8 cellular contexts compared by ENCODE assay signal in the genomic region with DNA sequence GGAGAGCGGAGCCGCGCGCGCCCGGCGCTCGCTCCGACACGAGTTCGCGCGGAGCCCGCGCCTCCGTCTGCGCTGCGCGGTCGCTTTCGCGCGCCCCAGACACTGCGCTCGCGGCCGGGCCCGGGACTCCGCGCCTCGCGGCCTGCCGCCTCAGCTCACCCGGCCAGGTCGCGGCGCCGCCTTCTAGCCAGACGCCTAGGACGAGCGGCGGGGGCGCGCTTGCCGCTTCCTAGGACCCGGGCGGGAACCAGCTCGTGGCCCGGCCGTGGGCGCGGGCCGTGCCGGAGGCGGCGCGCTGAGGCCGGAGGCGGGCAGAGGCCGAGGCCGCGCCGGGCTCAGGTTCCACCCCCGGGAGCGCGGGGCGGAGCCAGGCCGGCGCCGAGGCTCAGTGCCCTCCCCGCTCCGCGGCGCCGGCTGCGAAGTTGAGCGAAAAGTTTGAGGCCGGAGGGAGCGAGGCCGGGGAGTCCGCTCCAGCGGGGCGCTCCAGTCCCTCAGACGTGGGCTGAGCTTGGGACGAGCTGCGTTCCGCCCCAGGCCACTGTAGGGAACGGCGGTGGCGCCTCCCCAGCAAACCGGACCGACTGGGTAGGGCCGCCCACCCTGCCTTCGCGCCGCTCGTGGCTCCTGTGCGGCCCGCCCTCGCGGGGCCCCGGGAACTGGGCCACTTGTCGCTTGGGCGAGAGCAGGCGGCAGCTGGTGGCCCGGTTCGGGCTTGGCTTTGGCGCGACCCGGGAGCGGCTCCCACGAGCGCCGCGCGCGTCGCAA. TPM values are rescaled to one million over a fixed set of nuclear protein-coding genes. Genes with fewer than 3 reads are reported as not detected.
DNase-seq lines count a peak whose midpoint lies in the region; ATAC-seq and TF ChIP-seq lines count a peak whose summit lies in the region.

A gene with protein sequence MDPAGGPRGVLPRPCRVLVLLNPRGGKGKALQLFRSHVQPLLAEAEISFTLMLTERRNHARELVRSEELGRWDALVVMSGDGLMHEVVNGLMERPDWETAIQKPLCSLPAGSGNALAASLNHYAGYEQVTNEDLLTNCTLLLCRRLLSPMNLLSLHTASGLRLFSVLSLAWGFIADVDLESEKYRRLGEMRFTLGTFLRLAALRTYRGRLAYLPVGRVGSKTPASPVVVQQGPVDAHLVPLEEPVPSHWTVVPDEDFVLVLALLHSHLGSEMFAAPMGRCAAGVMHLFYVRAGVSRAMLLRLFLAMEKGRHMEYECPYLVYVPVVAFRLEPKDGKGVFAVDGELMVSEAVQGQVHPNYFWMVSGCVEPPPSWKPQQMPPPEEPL (plus strand): TSS at position 388 of the 765 bp plus-strand sequence. CDS start 1,036 bp downstream, outside the sequence.

- H3K27ac ChIP-seq in SJCRH30: no peak within 1 kb of the TSS
- H3K27ac ChIP-seq in cardiac muscle cell: peak within 1 kb of the TSS; percentile 54
- peak within 1 kb of the TSS; percentile 76 for H3K27ac ChIP-seq in psoas muscle
- H3K27ac ChIP-seq in aorta (ENCODE audit: low read depth in 1 of 2, low read length in 2 of 2): peak within 1 kb of the TSS in 1 of 2 donors; percentile 37

- 0 to 1% (median 0%) methylated on average over 52 to 118 of the region's 118 CpGs for WGBS in psoas muscle, 3 donors
- WGBS in aorta, 2 donors: 0 to 1% methylated on average over 99 to 118 of the region's 118 CpGs

- H3K4me3 ChIP-seq in AG09309 (ENCODE audit: control insufficient read depth, low read depth, low read length) (peak within 1 kb of the TSS; percentile 71), SJCRH30 (peak within 1 kb of the TSS; percentile 62), cardiac muscle cell (peak within 1 kb of the TSS; percentile 39), psoas muscle (peak within 1 kb of the TSS; percentile 74), aorta (ENCODE audit: low read length in 2 of 2) (peak within 1 kb of the TSS; percentile 39 to 50)

- H3K9me3 ChIP-seq in SJCRH30 (replicated peaks) (no peaks in the 10 kb centered on the region), cardiac muscle cell (ENCODE audit: low read depth) (no peaks in the 10 kb centered on the region), psoas muscle (no peaks in the 10 kb centered on the region), aorta (ENCODE audit: control insufficient read depth, low read length) (no peaks in the 10 kb centered on the region)

- TF ChIP-seq CTCF in AG09309 (IDR thresholded peaks at IDR 0.05; ENCODE audit: control insufficient read depth, insufficient read depth, low read depth, low read length, missing control alignments) (no peak), cardiac muscle cell (IDR thresholded peaks at IDR 0.05; ENCODE audit: low read depth, low read length) (no peak), psoas muscle (IDR thresholded peaks at IDR 0.05) (no peak)

- H3K4me1 ChIP-seq in SJCRH30 (peaks cover 13% of the 10 kb centered on the region; the same call in 1 of the 2 replicates), cardiac muscle cell (ENCODE audit: low read depth) (peaks cover 3% of the 10 kb centered on the region), psoas muscle (peaks cover 15% of the 10 kb centered on the region), aorta (ENCODE audit: control insufficient read depth in 1 of 2, insufficient read depth in 2 of 2, low read length in 2 of 2) (no peaks in the 10 kb centered on the region)

- ATAC-seq in GM19025 (IDR thresholded peaks at IDR 0.05; ENCODE audit: low read depth, unreplicated experiment) (peak; percentile 62), HG03520 (IDR thresholded peaks at IDR 0.05; ENCODE audit: unreplicated experiment) (peak; percentile 53), psoas muscle (peak; percentile 62 to 74 (median 70)), aorta (ENCODE audit: low FRiP score) (peak; percentile 83)

- H3K27me3 ChIP-seq in SJCRH30: no peaks in the 10 kb centered on the region
- H3K27me3 ChIP-seq in cardiac muscle cell: peaks cover 13% of the 10 kb centered on the region
- no peaks in the 10 kb centered on the region for H3K27me3 ChIP-seq in psoas muscle (ENCODE audit: insufficient read depth in 3 of 3, low read length in 2 of 3)
- no peaks in the 10 kb centered on the region for H3K27me3 ChIP-seq in aorta (ENCODE audit: control insufficient read depth in 1 of 2, insufficient read depth in 2 of 2, low read length in 1 of 2)

- DNase-seq in AG09309 (ENCODE audit: low read depth) (no peak), SJCRH30 (peak; percentile 84 to 87), cardiac muscle cell (ENCODE audit: low read depth in 1 of 2, low spot score in 1 of 2) (peak; percentile 87 to 93), psoas muscle (peak; percentile 78 to 81), aorta (peak; percentile 86 to 92)
- peak; percentile 28 for DNase-seq in activated naive CD8-positive, alpha-beta T cell treated with anti-CD3 and anti-CD28 coated beads, Interleukin-2, amount 50 U/mL, for 16 hours (ENCODE audit: low read depth, low spot score)

- intact Hi-C loops in psoas muscle (cut with DNase I): no loop called here
- intact Hi-C loops in aorta (cut with DNase I): no loop called here

- H3K36me3 ChIP-seq in SJCRH30 (no peaks in the 10 kb centered on the region), cardiac muscle cell (no peaks in the 10 kb centered on the region), psoas muscle (ENCODE audit: insufficient read depth in 1 of 2, low read depth in 1 of 2) (peaks cover 0 to 6% of the 10 kb centered on the region in 2 donors), aorta (ENCODE audit: control insufficient read depth in 1 of 2, insufficient read depth in 2 of 2, low read length in 1 of 2) (no peaks in the 10 kb centered on the region)

RNA-seq across cellular contexts. Expression of the gene that starts here (rescaled TPM):
- total RNA-seq in SJCRH30 (2014; rRNA removed; shearing (Covaris generic)): 5.4 and 5.8 TPM in 2 replicates
- total RNA-seq in cardiac muscle cell (19.4 and 24.3 TPM in 2 replicates), psoas muscle (1 to 10 TPM in 3 of 4 donors, under 1 TPM in 1; 0.90 to 5.3 (median 2.6) TPM), aorta (10 to 100 TPM; 22.2 to 24.5 TPM)
- polyA plus RNA-seq in cardiac muscle cell (14.3 and 18.7 TPM in 2 replicates), psoas muscle (10 to 100 TPM in 1 of 3 donors, 1 to 10 TPM in 2; 1.3 to 21.3 (median 3.1) TPM), aorta (10 to 100 TPM in 1 of 2 donors, 1 to 10 TPM in 1; 8.6 to 13.9 TPM)
